ENCODE assay signal across 1 cellular context in genomic region chr1:2134604-2135307, GRCh38.
TF ChIP-seq lines count a peak whose summit lies in the region.

No MANE protein-coding gene starts in this region.

TF ChIP-seq in HepG2, 621 proteins besides CTCF, POLR2A, EP300 and RAD21 (continued from another document and continues in another):
- TF ChIP-seq ZNF615 (CRISPR knock-in tag; IDR thresholded peaks at IDR 0.05; ENCODE audit: borderline replicate concordance) (no peak), PITX1 (CRISPR knock-in tag; IDR thresholded peaks at IDR 0.05) (0 out of 2 replicates have a peak, but pooled peaks have one; percentile 41), TIGD3 (CRISPR knock-in tag; IDR thresholded peaks at IDR 0.05; ENCODE audit: borderline replicate concordance) (no peak), ZNF501 (CRISPR knock-in tag; IDR thresholded peaks at IDR 0.05) (0 out of 2 replicates have a peak, but pooled peaks have one; percentile 18), ZBTB44 (CRISPR knock-in tag; IDR thresholded peaks at IDR 0.05) (peak; percentile 19; the same call in 1 of the 2 replicates), HNRNPUL1 (IDR thresholded peaks at IDR 0.05; ENCODE audit: low read depth, low read length) (no peak), ZNF337 (CRISPR knock-in tag; IDR thresholded peaks at IDR 0.05; ENCODE audit: borderline replicate concordance, low read depth) (peak; percentile 32; the same call in 1 of the 2 replicates), AKAP8 (CRISPR knock-in tag; IDR thresholded peaks at IDR 0.05) (0 out of 2 replicates have a peak, but pooled peaks have one; percentile 75), ZNF816 (CRISPR knock-in tag; IDR thresholded peaks at IDR 0.05; ENCODE audit: borderline replicate concordance) (no peak), ZNF543 (CRISPR knock-in tag; IDR thresholded peaks at IDR 0.05) (peak; percentile 86; the same call in 1 of the 2 replicates), ZKSCAN5 (CRISPR knock-in tag; IDR thresholded peaks at IDR 0.05) (no peak), GFI1 (CRISPR knock-in tag; IDR thresholded peaks at IDR 0.05; ENCODE audit: borderline replicate concordance) (peak; percentile 57; the same call in 1 of the 2 replicates), ZNF792 (CRISPR knock-in tag; IDR thresholded peaks at IDR 0.05) (0 out of 2 replicates have a peak, but pooled peaks have one; percentile 85), ZNF720 (CRISPR knock-in tag; IDR thresholded peaks at IDR 0.05) (no peak), SAFB2 (CRISPR knock-in tag; IDR thresholded peaks at IDR 0.05; ENCODE audit: borderline replicate concordance, low read depth) (0 out of 2 replicates have a peak, but pooled peaks have one; percentile 30), SNAI1 (CRISPR knock-in tag; IDR thresholded peaks at IDR 0.05; ENCODE audit: borderline replicate concordance) (no peak), HES4 (CRISPR knock-in tag; IDR thresholded peaks at IDR 0.05; ENCODE audit: borderline replicate concordance) (0 out of 2 replicates have a peak, but pooled peaks have one; percentile 20), LRRFIP1 (CRISPR knock-in tag; conservative IDR thresholded peaks at IDR 0.05) (no peak), JUND (CRISPR knock-in tag; IDR thresholded peaks at IDR 0.05) (peak; percentile 34; the same call in 1 of the 2 replicates), ZBTB21 (CRISPR knock-in tag; IDR thresholded peaks at IDR 0.05) (no peak), ARNT (IDR thresholded peaks at IDR 0.05) (no peak), POLR2G (IDR thresholded peaks at IDR 0.05; ENCODE audit: low read depth, low read length) (peak; percentile 82), SETDB1 (CRISPR knock-in tag; IDR thresholded peaks at IDR 0.05; ENCODE audit: borderline replicate concordance) (no peak), RAD51 (IDR thresholded peaks at IDR 0.05; ENCODE audit: borderline replicate concordance) (no peak), ARID2 (CRISPR knock-in tag; IDR thresholded peaks at IDR 0.05; ENCODE audit: borderline replicate concordance) (peak; percentile 90), TCF7 (IDR thresholded peaks at IDR 0.05; ENCODE audit: low read depth) (peak; percentile 63; the same call in 1 of the 2 replicates), MZF1 (CRISPR knock-in tag; IDR thresholded peaks at IDR 0.05; ENCODE audit: borderline replicate concordance) (no peak), FOXJ3 (CRISPR knock-in tag; IDR thresholded peaks at IDR 0.05; ENCODE audit: borderline replicate concordance) (peak; percentile 51; the same call in 1 of the 2 replicates), MEF2D (CRISPR knock-in tag; IDR thresholded peaks at IDR 0.05) (0 out of 2 replicates have a peak, but pooled peaks have one; percentile 43), NFE2 (CRISPR knock-in tag; IDR thresholded peaks at IDR 0.05) (no peak), ZNF318 (CRISPR knock-in tag; IDR thresholded peaks at IDR 0.05) (no peak), IKZF5 (CRISPR knock-in tag; IDR thresholded peaks at IDR 0.05) (peak; percentile 78), ZNF572 (CRISPR knock-in tag; IDR thresholded peaks at IDR 0.05) (no peak), ZFP90 (CRISPR knock-in tag; IDR thresholded peaks at IDR 0.05; ENCODE audit: borderline replicate concordance) (no peak), ZNF639 (CRISPR knock-in tag; conservative IDR thresholded peaks at IDR 0.05) (no peak; the same call in 1 of the 2 replicates), NFE2L1 (CRISPR knock-in tag; IDR thresholded peaks at IDR 0.05; ENCODE audit: borderline replicate concordance) (no peak), KAT2B (IDR thresholded peaks at IDR 0.05; ENCODE audit: borderline replicate concordance, low read depth, low read length) (no peak), ZNF724P (CRISPR knock-in tag; IDR thresholded peaks at IDR 0.05; ENCODE audit: borderline replicate concordance) (peak; percentile 39; the same call in 1 of the 2 replicates), ZNF782 (CRISPR knock-in tag; IDR thresholded peaks at IDR 0.05; ENCODE audit: borderline replicate concordance) (no peak; the same call in 1 of the 2 replicates), ZSCAN29 (CRISPR knock-in tag; conservative IDR thresholded peaks at IDR 0.05) (no peak), CEBPB (IDR thresholded peaks at IDR 0.05; ENCODE audit: borderline replicate concordance, low read depth, low read length) (no peak), JUNB (CRISPR knock-in tag; IDR thresholded peaks at IDR 0.05; ENCODE audit: borderline replicate concordance) (no peak), NFKBIZ (CRISPR knock-in tag; IDR thresholded peaks at IDR 0.05) (0 out of 2 replicates have a peak, but pooled peaks have one; percentile 37), XBP1 (CRISPR knock-in tag; IDR thresholded peaks at IDR 0.05) (no peak), TFDP2 (CRISPR knock-in tag; IDR thresholded peaks at IDR 0.05) (no peak), ZFP36 (IDR thresholded peaks at IDR 0.05; ENCODE audit: borderline replicate concordance, low read depth, low read length, partially characterized antibody) (no peak), CHD4 (IDR thresholded peaks at IDR 0.05; ENCODE audit: borderline replicate concordance, low read length) (no peak), ZSCAN20 (CRISPR knock-in tag; IDR thresholded peaks at IDR 0.05; ENCODE audit: borderline replicate concordance) (no peak), ZNF709 (CRISPR knock-in tag; IDR thresholded peaks at IDR 0.05) (0 out of 2 replicates have a peak, but pooled peaks have one; percentile 10), SP2 (CRISPR knock-in tag; IDR thresholded peaks at IDR 0.05) (no peak), ZNF564 (CRISPR knock-in tag; IDR thresholded peaks at IDR 0.05) (no peak), NR1H2 (CRISPR knock-in tag; IDR thresholded peaks at IDR 0.05; ENCODE audit: borderline replicate concordance, low read depth) (no peak), NFIB (CRISPR knock-in tag; IDR thresholded peaks at IDR 0.05; ENCODE audit: borderline replicate concordance) (no peak)
